In the genomic region with DNA sequence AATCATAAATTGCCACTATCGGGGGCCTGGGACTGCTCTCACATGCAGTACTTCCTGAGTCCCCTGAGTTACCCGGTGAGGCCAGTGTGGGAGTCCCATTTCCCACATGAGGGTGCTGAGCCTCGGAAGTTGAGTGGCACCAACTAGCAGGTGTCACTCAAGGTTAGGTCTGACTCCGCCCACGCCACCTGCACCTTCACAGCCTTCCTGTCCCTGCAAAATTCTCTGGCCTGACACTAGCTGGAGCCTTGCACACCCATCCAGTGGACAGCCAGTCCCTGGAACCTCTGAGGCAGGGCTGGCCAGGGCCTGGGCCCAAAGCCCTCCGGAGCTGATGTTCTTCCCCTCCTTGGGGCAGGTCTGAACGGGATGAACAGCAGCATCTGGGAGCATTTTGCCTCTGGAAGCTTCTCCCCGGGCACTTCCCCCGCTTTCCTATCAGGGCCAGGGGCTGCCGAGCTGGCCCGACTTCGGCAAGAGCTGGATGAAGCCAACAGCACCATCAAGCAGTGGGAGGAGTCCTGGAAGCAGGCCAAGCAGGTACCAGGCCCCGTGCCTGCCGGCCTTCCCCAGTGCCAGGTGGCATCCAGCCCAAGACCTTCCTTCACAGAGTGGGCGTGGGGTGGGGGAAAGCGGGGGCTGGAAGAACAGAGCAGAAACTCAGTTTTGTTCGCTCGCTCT, we compare ENCODE assay signal across 8 cellular contexts. TPM values are rescaled to one million over a fixed set of nuclear protein-coding genes. Genes with fewer than 3 reads are reported as not detected.
DNase-seq lines count a peak whose midpoint lies in the region; TF ChIP-seq lines count a peak whose summit lies in the region.

No MANE protein-coding gene starts in this region.

- TF ChIP-seq CTCF in RWPE1 (conservative IDR thresholded peaks at IDR 0.05; ENCODE audit: low read depth) = no peak
- TF ChIP-seq CTCF in stomach (IDR thresholded peaks at IDR 0.05) = no peak

- CTCF ChIA-PET in RWPE1 (lab: Yijun Ruan, JAX) = interaction anchor here (0.6 kb wide), 1 partner anchor 57 kb away, joined by 4 read pairs; the partner anchor contains the start of gene GALK1

- H3K27ac ChIP-seq in RWPE1 = peak overlapping the region; percentile 71
- peak overlapping the region; percentile 22 to 75 (median 52) for H3K27ac ChIP-seq in stomach

- H3K27me3 ChIP-seq in stomach = no peaks in the 10 kb centered on the region

- no peak overlapping the region for H3K4me3 ChIP-seq in stomach

- peaks cover 14 to 30% (median 28%) of the 10 kb centered on the region in 4 donors for H3K4me1 ChIP-seq in stomach

- intact Hi-C loops in stomach (cut with DNase I; ENCODE audit: low total_unique reads) = no loop called here

- POLR2A ChIA-PET in RWPE1 (lab: Yijun Ruan, JAX; ENCODE audit: low non-redundant PET) = interaction anchor here (0.6 kb wide), 1 partner anchor 97 kb away, joined by 3 read pairs; no protein-coding TSS in a partner anchor

- peak; percentile 12 for DNase-seq in activated T-cell treated with anti-CD3 and anti-CD28 coated beads for 1 hour (ENCODE audit: low read depth)
- no peak for DNase-seq in activated T-cell treated with anti-CD3 and anti-CD28 coated beads for 4 hours
- DNase-seq in RWPE1 (ENCODE audit: low spot score) = no peak
- peak; percentile 60 for DNase-seq in cerebellum (ENCODE audit: low spot score)
- DNase-seq in stomach = peak; percentile 88
- DNase-seq in NCI-H1417 treated with DMSO at 0.1 percent for 48 hours (lab: John Stamatoyannopoulos, UW) = no peak
- no peak for DNase-seq in SKM-1 treated with dmso at 0.1 percent for 144 hours (lab: John Stamatoyannopoulos, UW; ENCODE audit: unreplicated experiment)
- no peak for DNase-seq in NCI-H526 treated with DMSO at 0.1 percent for 48 hours (lab: John Stamatoyannopoulos, UW)

- no peaks in the 10 kb centered on the region for H3K9me3 ChIP-seq in stomach

- no peak for TF ChIP-seq POLR2A in stomach (IDR thresholded peaks at IDR 0.05)

- WGBS in stomach, 5 donors = 34 to 52% (median 38%) methylated on average over 8 to 18 of the region's 18 CpGs

- peaks cover 58 to 97% (median 91%) of the 10 kb centered on the region in 4 donors for H3K36me3 ChIP-seq in stomach

- no peak for TF ChIP-seq EP300 in stomach (IDR thresholded peaks at IDR 0.05)

RNA-seq across cellular contexts. Expression of gene UNC13D, which starts 21.9 kb away (rescaled TPM):
- total RNA-seq in cerebellum (1.6 TPM), stomach (10 to 100 TPM in 4 of 5 donors, 1 to 10 TPM in 1; 9.0 to 45.5 (median 25.5) TPM)
- polyA plus RNA-seq in stomach = 10 to 100 TPM in 2 of 3 donors, 1 to 10 TPM in 1; 6.4 to 18.5 (median 17.9) TPM

RNA-seq across cellular contexts. Expression of gene WBP2, which starts 32.9 kb away (rescaled TPM):
- total RNA-seq in cerebellum (26.0 TPM), stomach (100 to 1,000 TPM in 1 of 5 donors, 10 to 100 TPM in 4; 28.6 to 122 (median 46.1) TPM)
- 100 to 1,000 TPM in 1 of 3 donors, 10 to 100 TPM in 2; 87.3 to 104 (median 98.6) TPM for polyA plus RNA-seq in stomach

RNA-seq across cellular contexts. Expression of gene UNK, which starts 37.7 kb away (rescaled TPM):
- total RNA-seq in cerebellum = 72.0 TPM
- 100 to 1,000 TPM in 1 of 5 donors, 10 to 100 TPM in 3, 1 to 10 TPM in 1; 3.5 to 102 (median 33.0) TPM for total RNA-seq in stomach
- 10 to 100 TPM; 13.5 to 17.3 (median 15.1) TPM for polyA plus RNA-seq in stomach

RNA-seq across cellular contexts. Expression of gene TRIM47, which starts 56.1 kb away (rescaled TPM):
- total RNA-seq in cerebellum (9.9 TPM), stomach (10 to 100 TPM in 4 of 5 donors, 1 to 10 TPM in 1; 3.5 to 40.4 (median 11.9) TPM)
- 10 to 100 TPM; 24.2 to 34.7 (median 28.4) TPM for polyA plus RNA-seq in stomach

RNA-seq across cellular contexts. Expression of gene GALK1, which starts 57.3 kb away (rescaled TPM):
- 6.8 TPM for total RNA-seq in cerebellum
- 10 to 100 TPM in 4 of 5 donors, 1 to 10 TPM in 1; 7.6 to 57.1 (median 27.5) TPM for total RNA-seq in stomach
- 10 to 100 TPM; 32.7 to 41.0 (median 40.6) TPM for polyA plus RNA-seq in stomach

Comparison
In these comparisons a context has a peak if more than half of its experiments do, and no peak if none do; other contexts are left out.
1. DNase-seq: peak in activated T-cell treated with anti-CD3 and anti-CD28 coated beads for 1 hour (single experiment), cerebellum (single experiment) and stomach (single experiment); none in activated T-cell treated with anti-CD3 and anti-CD28 coated beads for 4 hours (single experiment), RWPE1 (single experiment), NCI-H1417 treated with DMSO at 0.1 percent for 48 hours (single experiment), SKM-1 treated with dmso at 0.1 percent for 144 hours (single experiment) and NCI-H526 treated with DMSO at 0.1 percent for 48 hours (single experiment).